Comparison of ENCODE assay signal across 21 cellular contexts in the genomic region with DNA sequence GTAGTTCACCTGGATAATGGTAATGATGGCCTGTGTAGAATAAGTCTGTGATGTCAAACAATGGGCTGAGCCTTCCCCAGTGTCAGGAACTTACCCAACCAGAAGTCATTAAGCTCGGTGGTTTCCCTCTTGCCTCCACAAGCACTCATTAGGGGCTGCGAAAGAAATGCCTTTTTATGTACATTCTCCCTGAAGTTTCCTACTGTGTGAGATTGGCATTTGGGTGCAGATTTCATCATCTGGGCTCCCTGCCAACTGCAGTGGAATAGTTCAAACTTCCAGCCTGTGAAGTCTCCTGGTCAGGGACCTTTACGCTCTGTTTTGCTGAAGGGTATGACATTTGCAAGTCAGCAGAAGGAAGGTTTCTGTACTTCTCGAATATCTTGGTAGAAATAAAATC. TPM values are rescaled to one million over a fixed set of nuclear protein-coding genes. Genes with fewer than 3 reads are reported as not detected.
A peak's percentile ranks its signal among the peaks of the same experiment; 100 is the strongest.
DNase-seq lines count a peak whose midpoint lies in the region; ATAC-seq, FAIRE-seq and TF ChIP-seq lines count a peak whose summit lies in the region.
"Had no signal": no experiment of that assay in that cellular context is flagged by ENCODE, and none has a peak within 500 bp of the region (broad histone marks: within the 10 kb centered on the region; RNA-seq: fewer than 3 reads in every experiment).

No MANE protein-coding gene starts in this region.

- H3K4me1 ChIP-seq in HCT116 (ENCODE audit: control insufficient read depth in 1 of 2, insufficient read depth in 2 of 2, low read length in 2 of 2), result peaks cover 10 to 20% of the 10 kb centered on the region in 2 experiments; a peak in 3 of 4 replicates
- H3K4me1 ChIP-seq in neural progenitor cell, result no peaks in the 10 kb centered on the region
- H3K4me1 ChIP-seq: vagina had no signal

- H3K79me2 ChIP-seq in HCT116 (ENCODE audit: insufficient read depth, low read length) (no peaks in the 10 kb centered on the region), neural progenitor cell (ENCODE audit: low read depth) (no peaks in the 10 kb centered on the region)

- H3K27me3 ChIP-seq in HCT116 (ENCODE audit: insufficient read depth, low read length) (0 out of 2 replicates have a peak, but pooled peaks cover 5% of the 10 kb centered on the region), neural progenitor cell (no peaks in the 10 kb centered on the region)
- H3K27me3 ChIP-seq: vagina had no signal

- no peak overlapping the region for H3K27ac ChIP-seq in HCT116 (ENCODE audit: low read depth, low read length)
- no peak overlapping the region for H3K27ac ChIP-seq in neural progenitor cell
- H3K27ac ChIP-seq: GM23248, vagina had no signal

- no peak for FAIRE-seq in D721Med (lab: Jason Lieb, UNC)
- FAIRE-seq: GM18507 had no signal

- peaks cover 2% of the 10 kb centered on the region for H3K27me3 Mint-ChIP-seq in neural progenitor cell (ENCODE audit: insufficient read depth, low read depth)
- H3K27me3 Mint-ChIP-seq: activated CD8-positive, alpha-beta memory T cell treated with anti-CD3 and anti-CD28 coated beads, Interleukin-2, amount 10 ng/mL, durations not matched to agents 7 days and 5 days had no signal

- H3K36me3 ChIP-seq in HCT116 (ENCODE audit: control insufficient read depth in 1 of 2, insufficient read depth in 2 of 2, low read length in 2 of 2) (no peaks in the 10 kb centered on the region), neural progenitor cell (no peaks in the 10 kb centered on the region)
- H3K36me3 ChIP-seq: vagina had no signal

- H3K4me3 ChIP-seq in HCT116 (replicated peaks in 1 of 2; ENCODE audit: low read depth in 1 of 2, low read length in 2 of 2) (no peak overlapping the region), cardiac fibroblast (replicated peaks in 1 of 2; ENCODE audit: low read depth in 2 of 2, low read length in 2 of 2) (no peak overlapping the region), neural progenitor cell (no peak overlapping the region)
- H3K4me3 ChIP-seq: GM23248, vagina had no signal

- no peaks in the 10 kb centered on the region for H3F3A ChIP-seq in neural progenitor cell (ENCODE audit: low read depth)

- no peak for TF ChIP-seq RAD21 in HCT116 (IDR thresholded peaks at IDR 0.05; ENCODE audit: low read depth)

- H3K4me2 ChIP-seq in HCT116 (ENCODE audit: low read length) (peak overlapping the region; percentile 13), neural progenitor cell (no peak overlapping the region)

- TF ChIP-seq CTCF in HCT116 (IDR thresholded peaks at IDR 0.05 in 2 of 3, conservative IDR thresholded peaks at IDR 0.05 in 1 of 3; ENCODE audit: borderline replicate concordance in 1 of 3, insufficient read depth in 1 of 3, low read depth in 2 of 3, low read length in 2 of 3), result no peak
- TF ChIP-seq CTCF in cardiac fibroblast (IDR thresholded peaks at IDR 0.05; ENCODE audit: low read depth, low read length), result no peak
- no peak for TF ChIP-seq CTCF in neural progenitor cell (IDR thresholded peaks at IDR 0.05)
- no peak for TF ChIP-seq CTCF in D721Med (IDR thresholded peaks at IDR 0.05; ENCODE audit: insufficient read depth, missing control alignments)

- no peak overlapping the region for H3K9ac ChIP-seq in HCT116 (ENCODE audit: low read length)
- H3K9ac ChIP-seq in neural progenitor cell, result no peak overlapping the region
- H3K9ac ChIP-seq: GM23248 had no signal

- intact Hi-C loops in HCT116 (cut with micrococcal nuclease), result no loop called here

- H3K36me3 Mint-ChIP-seq in neural progenitor cell, result no peaks in the 10 kb centered on the region
- H3K36me3 Mint-ChIP-seq: activated CD8-positive, alpha-beta memory T cell treated with anti-CD3 and anti-CD28 coated beads, Interleukin-2, amount 10 ng/mL, durations not matched to agents 7 days and 5 days had no signal

- CTCF ChIA-PET in HCT116 (lab: Charles Lee), result no interaction called here

- H3K4me1 Mint-ChIP-seq in neural progenitor cell, result peaks cover 9% of the 10 kb centered on the region
- H3K4me1 Mint-ChIP-seq: activated CD8-positive, alpha-beta memory T cell treated with anti-CD3 and anti-CD28 coated beads, Interleukin-2, amount 10 ng/mL, durations not matched to agents 7 days and 5 days had no signal

- no peaks in the 10 kb centered on the region for H4K20me1 ChIP-seq in HCT116 (ENCODE audit: insufficient read depth)
- no peaks in the 10 kb centered on the region for H4K20me1 ChIP-seq in neural progenitor cell (ENCODE audit: low read depth)

- H3K9me3 ChIP-seq in HCT116 (ENCODE audit: control insufficient read depth in 1 of 2, insufficient read depth in 1 of 2, low read depth in 1 of 2, low read length in 2 of 2) (no peaks in the 10 kb centered on the region), neural progenitor cell (ENCODE audit: low read depth) (no peaks in the 10 kb centered on the region)
- H3K9me3 ChIP-seq: vagina had no signal

- RAD21 ChIA-PET in HCT116 (lab: Charles Lee; ENCODE audit: low non-redundant PET in 1 of 2, low total read pairs in 2 of 2, uncharacterized antibody in 2 of 2, unreplicated experiment in 2 of 2), result no interaction called here

- ATAC-seq in HCT116 (no peak), GM21447 (IDR thresholded peaks at IDR 0.05; ENCODE audit: unreplicated experiment) (no peak), HG03521 (IDR thresholded peaks at IDR 0.05; ENCODE audit: unreplicated experiment) (no peak)
- ATAC-seq: activated CD8-positive, alpha-beta memory T cell treated with anti-CD3 and anti-CD28 coated beads, Interleukin-2, amount 10 ng/mL, durations not matched to agents 7 days and 5 days; stimulated activated naive CD8-positive, alpha-beta T cell treated with anti-CD3 and anti-CD28 coated beads, Interleukin-15, Interleukin-2, amounts not matched to agents 100 U/mL and 50 U/mL, for 24 hours had no signal

- H3K9me3 Mint-ChIP-seq in neural progenitor cell, result no peaks in the 10 kb centered on the region
- H3K9me3 Mint-ChIP-seq: nephron had no signal

- no peaks in the 10 kb centered on the region for H3K9me2 ChIP-seq in HCT116 (ENCODE audit: insufficient read depth)

- H2AFZ ChIP-seq in HCT116 (ENCODE audit: low read depth, low read length, poor library complexity, severe bottlenecking) (no peak overlapping the region), neural progenitor cell (replicated peaks) (no peak overlapping the region)
- H2AFZ ChIP-seq: GM23248 had no signal

- TF ChIP-seq POLR2A in HCT116 (IDR thresholded peaks at IDR 0.05; ENCODE audit: borderline replicate concordance, extremely low read depth, insufficient read depth, insufficient read length), result no peak

- DNase-seq in HCT116 (ENCODE audit: low read depth, low spot score) (no peak), NCI-H345 treated with DMSO at 0.1 percent for 48 hours (lab: John Stamatoyannopoulos, UW; ENCODE audit: unreplicated experiment) (peak; percentile 99), cardiac fibroblast (ENCODE audit: low read depth in 2 of 2) (peak; percentile 4 to 23), neural progenitor cell (ENCODE audit: low spot score) (peak; percentile 52), D721Med (ENCODE audit: insufficient read length, low spot score) (no peak)
- DNase-seq in stimulated activated CD4-positive, alpha-beta T cell treated with anti-CD3 and anti-CD28 coated beads, Interleukin-4, amount 100 ng/mL, for 1 hour, result no peak
- DNase-seq: activated CD8-positive, alpha-beta memory T cell treated with anti-CD3 and anti-CD28 coated beads, Interleukin-2, amount 10 ng/mL, durations not matched to agents 7 days and 5 days; activated naive CD4-positive, alpha-beta T cell treated with anti-CD3 and anti-CD28 coated beads for 36 hours; C1 segment of cervical spinal cord; GDM1; GM23248; KBM-7; NCI-H187 treated with DMSO at 0.1 percent for 48 hours; NCI-H748 treated with DMSO at 0.1 percent for 48 hours; stimulated activated naive CD8-positive, alpha-beta T cell treated with anti-CD3 and anti-CD28 coated beads, Interleukin-15, Interleukin-2, amounts not matched to agents 100 U/mL and 50 U/mL, for 24 hours had no signal

- H3K27ac Mint-ChIP-seq in neural progenitor cell, result no peak overlapping the region
- H3K27ac Mint-ChIP-seq: activated CD8-positive, alpha-beta memory T cell treated with anti-CD3 and anti-CD28 coated beads, Interleukin-2, amount 10 ng/mL, durations not matched to agents 7 days and 5 days; activated naive CD4-positive, alpha-beta T cell treated with anti-CD3 and anti-CD28 coated beads for 36 hours had no signal

- POLR2A ChIA-PET in HCT116 (lab: Charles Lee), result no interaction called here

- no TSS peak for BruUV-seq in HCT116 (replicated peaks; lab: Mats Ljungman, UMichigan)

- H3K4me3 Mint-ChIP-seq in neural progenitor cell, result no peak overlapping the region
- H3K4me3 Mint-ChIP-seq: activated CD8-positive, alpha-beta memory T cell treated with anti-CD3 and anti-CD28 coated beads, Interleukin-2, amount 10 ng/mL, durations not matched to agents 7 days and 5 days; activated naive CD4-positive, alpha-beta T cell treated with anti-CD3 and anti-CD28 coated beads for 36 hours; nephron had no signal

TF ChIP-seq in HCT116, 20 proteins besides CTCF, POLR2A, EP300 and RAD21:
- peak; percentile 29; the same call in 1 of the 2 replicates for TF ChIP-seq ATF3 (IDR thresholded peaks at IDR 0.05)
- TF ChIP-seq SIN3A (IDR thresholded peaks at IDR 0.05; ENCODE audit: low read depth), result no peak
- TF ChIP-seq, protein P1, sequence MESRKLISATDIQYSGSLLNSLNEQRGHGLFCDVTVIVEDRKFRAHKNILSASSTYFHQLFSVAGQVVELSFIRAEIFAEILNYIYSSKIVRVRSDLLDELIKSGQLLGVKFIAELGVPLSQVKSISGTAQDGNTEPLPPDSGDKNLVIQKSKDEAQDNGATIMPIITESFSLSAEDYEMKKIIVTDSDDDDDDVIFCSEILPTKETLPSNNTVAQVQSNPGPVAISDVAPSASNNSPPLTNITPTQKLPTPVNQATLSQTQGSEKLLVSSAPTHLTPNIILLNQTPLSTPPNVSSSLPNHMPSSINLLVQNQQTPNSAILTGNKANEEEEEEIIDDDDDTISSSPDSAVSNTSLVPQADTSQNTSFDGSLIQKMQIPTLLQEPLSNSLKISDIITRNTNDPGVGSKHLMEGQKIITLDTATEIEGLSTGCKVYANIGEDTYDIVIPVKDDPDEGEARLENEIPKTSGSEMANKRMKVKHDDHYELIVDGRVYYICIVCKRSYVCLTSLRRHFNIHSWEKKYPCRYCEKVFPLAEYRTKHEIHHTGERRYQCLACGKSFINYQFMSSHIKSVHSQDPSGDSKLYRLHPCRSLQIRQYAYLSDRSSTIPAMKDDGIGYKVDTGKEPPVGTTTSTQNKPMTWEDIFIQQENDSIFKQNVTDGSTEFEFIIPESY (IDR thresholded peaks at IDR 0.05; ENCODE audit: extremely low read depth, insufficient replicate concordance, low read length), result no peak
- TF ChIP-seq SRF (IDR thresholded peaks at IDR 0.05; ENCODE audit: low read depth), result 0 out of 2 replicates have a peak, but pooled peaks have one; percentile 23
- TF ChIP-seq CEBPB (IDR thresholded peaks at IDR 0.05; ENCODE audit: low read depth), result peak; percentile 61; the same call in 1 of the 2 replicates
TF ChIP-seq in HCT116: peak in this region for 3.

RNA-seq across cellular contexts. Expression of gene TMEM215, which starts 41.6 kb away (rescaled TPM):
- total RNA-seq in HCT116 (2021; ENCODE audit: unreplicated experiment) (not detected), neural progenitor cell (ENCODE audit: low replicate concordance) (not detected in 2 replicates)
- polyA plus RNA-seq in HCT116 (2012), result not detected in 2 replicates
- total RNA-seq: activated CD8-positive, alpha-beta memory T cell treated with anti-CD3 and anti-CD28 coated beads, Interleukin-2, amount 10 ng/mL, durations not matched to agents 7 days and 5 days; activated naive CD4-positive, alpha-beta T cell treated with anti-CD3 and anti-CD28 coated beads for 36 hours; GM23248; vagina had no signal
- polyA plus RNA-seq: esophagus, GM23248 had no signal

Comparison
In these comparisons a context has a peak if more than half of its experiments do, and no peak if none do; other contexts are left out.
1. DNase-seq: peak in NCI-H345 treated with DMSO at 0.1 percent for 48 hours (single experiment), cardiac fibroblast (2 of 2) and neural progenitor cell (single experiment); none in HCT116 (single experiment), D721Med (single experiment) and stimulated activated CD4-positive, alpha-beta T cell treated with anti-CD3 and anti-CD28 coated beads, Interleukin-4, amount 100 ng/mL, for 1 hour (single experiment).